21 cellular contexts compared by ENCODE assay signal in the genomic region with DNA sequence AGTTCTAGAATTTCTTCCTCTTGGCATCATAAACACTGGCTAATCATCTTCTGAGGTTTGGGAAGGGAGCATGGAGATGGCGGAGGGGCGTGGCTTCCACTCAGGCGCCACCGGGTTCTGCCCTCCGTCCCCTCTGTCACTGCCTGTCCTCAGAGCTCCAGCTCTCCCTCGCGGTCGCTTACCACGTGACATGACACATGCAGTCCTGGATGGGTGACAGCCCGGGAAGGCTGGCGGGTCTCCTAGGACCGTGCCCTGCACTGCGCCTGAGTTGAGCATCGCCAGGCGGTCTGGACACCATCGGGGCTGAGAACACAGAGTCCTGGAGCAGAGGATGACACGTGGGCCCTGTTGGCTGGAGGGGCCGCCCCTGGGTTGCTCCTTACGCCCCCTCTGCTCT.
DNase-seq lines count a peak whose midpoint lies in the region; ATAC-seq and TF ChIP-seq lines count a peak whose summit lies in the region.
"Had no signal": no experiment of that assay in that cellular context is flagged by ENCODE, and none has a peak within 500 bp of the region (broad histone marks: within the 10 kb centered on the region; RNA-seq: fewer than 3 reads in every experiment).

No MANE protein-coding gene starts in this region.

- intact Hi-C loops in tibial artery (cut with DNase I; ENCODE audit: low total_unique reads), result loop anchor here (5.0 kb wide), 1 partner anchor 216 kb away; no protein-coding TSS in a partner anchor

- no peak overlapping the region for H3K4me3 Mint-ChIP-seq in neural crest cell
- H3K4me3 Mint-ChIP-seq: CD4-positive, alpha-beta T cell had no signal

- H3K9me3 ChIP-seq in gastroesophageal sphincter, result no peaks in the 10 kb centered on the region
- H3K9me3 ChIP-seq in tibial artery, result no peaks in the 10 kb centered on the region
- H3K9me3 ChIP-seq: BLaER1 had no signal

- H3K27me3 Mint-ChIP-seq in neural crest cell (ENCODE audit: low read depth), result no peaks in the 10 kb centered on the region

- H3K27me3 ChIP-seq in gastroesophageal sphincter (no peaks in the 10 kb centered on the region), tibial artery (no peaks in the 10 kb centered on the region)
- H3K27me3 ChIP-seq: BLaER1 had no signal

- H3K27ac Mint-ChIP-seq in neural crest cell (ENCODE audit: unreplicated experiment), result peak overlapping the region; percentile 78
- H3K27ac Mint-ChIP-seq: CD4-positive, alpha-beta T cell had no signal

- H3K36me3 Mint-ChIP-seq in neural crest cell (ENCODE audit: low read depth), result peaks cover 22% of the 10 kb centered on the region

- peak overlapping the region; percentile 49 to 76 for H3K27ac ChIP-seq in coronary artery
- H3K27ac ChIP-seq in gastroesophageal sphincter, result peak overlapping the region in 3 of 4 donors; percentile 41 to 74 (median 48)
- peak overlapping the region; percentile 50 to 61 for H3K27ac ChIP-seq in tibial artery
- H3K27ac ChIP-seq: BLaER1, PC-9 had no signal

- H3K4me1 Mint-ChIP-seq in neural crest cell, result peaks cover 12% of the 10 kb centered on the region

- peak; percentile 17 for ATAC-seq in gastroesophageal sphincter
- ATAC-seq in HG03378 (IDR thresholded peaks at IDR 0.05; ENCODE audit: unreplicated experiment), result no peak

- H3K9me3 Mint-ChIP-seq in neural crest cell, result no peaks in the 10 kb centered on the region
- H3K9me3 Mint-ChIP-seq: CD4-positive, alpha-beta T cell had no signal

- DNase-seq in coronary artery (ENCODE audit: low spot score), result peak; percentile 84
- DNase-seq in neural crest cell (ENCODE audit: low read depth, low spot score), result no peak
- peak in 1 of 2 donors; percentile 79 for DNase-seq in tibial artery
- DNase-seq in GF-D8 (lab: John Stamatoyannopoulos, UW), result no peak
- DNase-seq in OCI-M1 (lab: John Stamatoyannopoulos, UW), result no peak
- DNase-seq: CD4-positive, alpha-beta T cell; COR-L47; DMS 273 treated with DMSO at 0.1 percent for 48 hours; DMS79 treated with DMSO at 0.1 percent for 48 hours; H7; Kasumi-1; NCI-H1694; NCI-H2081; NCI-H2171; NCI-H524 treated with DMSO at 0.1 percent for 48 hours; RPMI8226; SIG-M5 had no signal

- TF ChIP-seq CTCF in coronary artery (IDR thresholded peaks at IDR 0.05), result no peak
- no peak for TF ChIP-seq CTCF in gastroesophageal sphincter (IDR thresholded peaks at IDR 0.05)
- TF ChIP-seq CTCF in neural crest cell (conservative IDR thresholded peaks at IDR 0.05), result no peak
- TF ChIP-seq CTCF in tibial artery (IDR thresholded peaks at IDR 0.05), result no peak

- WGBS in gastroesophageal sphincter (ENCODE audit: low coverage in 1 of 2), 2 donors, result 71 to 87% methylated on average over 1 to 3 of the region's 19 CpGs

- peaks cover 0 to 90% of the 10 kb centered on the region in 2 donors for H3K36me3 ChIP-seq in gastroesophageal sphincter
- H3K36me3 ChIP-seq in tibial artery, result peaks cover 69 to 85% (median 73%) of the 10 kb centered on the region in 3 donors
- H3K36me3 ChIP-seq: BLaER1 had no signal

- no peak for TF ChIP-seq EP300 in gastroesophageal sphincter (IDR thresholded peaks at IDR 0.05)

- TF ChIP-seq POLR2A in gastroesophageal sphincter (IDR thresholded peaks at IDR 0.05), result no peak

- H3K4me1 ChIP-seq in gastroesophageal sphincter (peaks cover 0 to 22% (median 1%) of the 10 kb centered on the region in 3 donors), tibial artery (peaks cover 0 to 45% (median 19%) of the 10 kb centered on the region in 4 donors)

- H3K4me3 ChIP-seq in coronary artery, result no peak overlapping the region
- no peak overlapping the region for H3K4me3 ChIP-seq in gastroesophageal sphincter
- no peak overlapping the region for H3K4me3 ChIP-seq in tibial artery
- H3K4me3 ChIP-seq: BLaER1, PC-9 had no signal
